8 cellular contexts compared by ENCODE assay signal in genomic region chr9:92808726-92809451, GRCh38. TPM values are rescaled to one million over a fixed set of nuclear protein-coding genes. Genes with fewer than 3 reads are reported as not detected.
A peak's percentile ranks its signal among the peaks of the same experiment; 100 is the strongest.
DNase-seq lines count a peak whose midpoint lies in the region; ATAC-seq and TF ChIP-seq lines count a peak whose summit lies in the region.

No MANE protein-coding gene starts in this region.

- no peak for TF ChIP-seq POLR2A in breast epithelium (IDR thresholded peaks at IDR 0.05)

- peak in 2 of 3 donors; percentile 12 to 29 for TF ChIP-seq CTCF in breast epithelium (IDR thresholded peaks at IDR 0.05)

- no peak overlapping the region for H3K27ac ChIP-seq in breast epithelium

- H3K4me1 Mint-ChIP-seq in T-helper 2 cell treated with Interferon-gamma antibody and Interleukin-4, amounts not matched to agents 5 μg/mL and 100 μg/mL, for 36 hours (ENCODE audit: low read depth): peaks cover 4% of the 10 kb centered on the region
- H3K4me1 Mint-ChIP-seq in immature natural killer cell: peaks cover 13 to 15% of the 10 kb centered on the region in 2 donors

- peaks cover 58% of the 10 kb centered on the region for H3K27me3 Mint-ChIP-seq in T-helper 2 cell treated with Interferon-gamma antibody and Interleukin-4, amounts not matched to agents 5 μg/mL and 100 μg/mL, for 36 hours (ENCODE audit: low read depth)
- H3K27me3 Mint-ChIP-seq in immature natural killer cell (ENCODE audit: low read depth in 3 of 3): peaks cover 14 to 30% (median 29%) of the 10 kb centered on the region in 3 donors

- intact Hi-C loops in breast epithelium (cut with DNase I; ENCODE audit: low total_unique reads): no loop called here

- H3K9me3 ChIP-seq in breast epithelium: no peaks in the 10 kb centered on the region

- peak overlapping the region in 2 of 3 donors; percentile 31 to 61 for H3K4me3 ChIP-seq in breast epithelium

- in situ Hi-C loops in G401 (cut with HindIII; ENCODE audit: low sequenced_read_pairs): no loop called here

- H3K4me3 Mint-ChIP-seq in T-helper 2 cell treated with Interferon-gamma antibody and Interleukin-4, amounts not matched to agents 5 μg/mL and 100 μg/mL, for 36 hours: peak overlapping the region; percentile 82
- peak overlapping the region; percentile 69 to 89 (median 85) for H3K4me3 Mint-ChIP-seq in immature natural killer cell

- no peaks in the 10 kb centered on the region for H3K9me3 Mint-ChIP-seq in T-helper 2 cell treated with Interferon-gamma antibody and Interleukin-4, amounts not matched to agents 5 μg/mL and 100 μg/mL, for 36 hours
- H3K9me3 Mint-ChIP-seq in immature natural killer cell: peaks cover 0 to 1% (median 0%) of the 10 kb centered on the region in 6 donors

- H3K4me1 ChIP-seq in breast epithelium: peaks cover 4 to 11% of the 10 kb centered on the region in 2 donors

- H3K36me3 Mint-ChIP-seq in T-helper 2 cell treated with Interferon-gamma antibody and Interleukin-4, amounts not matched to agents 5 μg/mL and 100 μg/mL, for 36 hours (ENCODE audit: low read depth): no peaks in the 10 kb centered on the region
- H3K36me3 Mint-ChIP-seq in immature natural killer cell: no peaks in the 10 kb centered on the region

- no peak overlapping the region for H3K27ac Mint-ChIP-seq in T-helper 2 cell treated with Interferon-gamma antibody and Interleukin-4, amounts not matched to agents 5 μg/mL and 100 μg/mL, for 36 hours
- no peak overlapping the region for H3K27ac Mint-ChIP-seq in immature natural killer cell

- peaks cover 21 to 83% of the 10 kb centered on the region in 2 donors for H3K27me3 ChIP-seq in breast epithelium

- ATAC-seq in GM19395 (IDR thresholded peaks at IDR 0.05; ENCODE audit: unreplicated experiment): no peak

- DNase-seq in G401 (ENCODE audit: low spot score) (peak; percentile 52), M059J (ENCODE audit: low read depth) (peak; percentile 58), breast epithelium (ENCODE audit: low spot score in 2 of 2) (peak; percentile 36 to 70), immature natural killer cell (peak; percentile 41 to 49 (median 42)), smooth muscle cell of the brain vasculature (ENCODE audit: low read depth, low spot score) (peak; percentile 9), OCI-M2 (lab: John Stamatoyannopoulos, UW; ENCODE audit: unreplicated experiment) (no peak)
- peak; percentile 64 for DNase-seq in T-helper 2 cell treated with Interferon-gamma antibody and Interleukin-4, amounts not matched to agents 5 μg/mL and 100 μg/mL, for 36 hours (ENCODE audit: low spot score)

- no peaks in the 10 kb centered on the region for H3K36me3 ChIP-seq in breast epithelium

RNA-seq across cellular contexts. Expression of gene BICD2, which starts 44.3 kb away (rescaled TPM):
- 25.0 and 30.3 TPM in 2 replicates for total RNA-seq in G401 (2014; rRNA removed; shearing (Covaris generic))
- 22.2 and 39.0 TPM in 2 replicates for total RNA-seq in M059J (2014; rRNA removed; shearing (Covaris generic))
- total RNA-seq in breast epithelium: 10 to 100 TPM; 22.8 to 56.0 (median 26.5) TPM
- polyA plus RNA-seq in immature natural killer cell: 10 to 100 TPM in 1 of 3 donors, 1 to 10 TPM in 2; 5.8 to 26.8 (median 8.0) TPM
